7 cellular contexts compared by ENCODE assay signal in genomic region chr15:67977690-67978089, GRCh38.
"Had no signal": no experiment of that assay in that cellular context is flagged by ENCODE, and none has a peak within 500 bp of the region (broad histone marks: within the 10 kb centered on the region; RNA-seq: fewer than 3 reads in every experiment).

No MANE protein-coding gene starts in this region.

- FAIRE-seq: HepG2, HTR-8/SVneo had no signal

- H3K27ac Mint-ChIP-seq: IgD-negative memory B cell had no signal

- H3K27ac ChIP-seq: HL-60, KMS-11 had no signal

- H3K4me1 Mint-ChIP-seq: IgD-negative memory B cell had no signal

- H3K9ac ChIP-seq: KMS-11 had no signal

- H3K4me3 Mint-ChIP-seq: IgD-negative memory B cell had no signal

- H3K4me2 ChIP-seq: KMS-11 had no signal

- ATAC-seq: HepG2 had no signal

- DNase-seq: IMR-90, KG1 had no signal
